ENCODE assay signal across 8 cellular contexts in the genomic region with DNA sequence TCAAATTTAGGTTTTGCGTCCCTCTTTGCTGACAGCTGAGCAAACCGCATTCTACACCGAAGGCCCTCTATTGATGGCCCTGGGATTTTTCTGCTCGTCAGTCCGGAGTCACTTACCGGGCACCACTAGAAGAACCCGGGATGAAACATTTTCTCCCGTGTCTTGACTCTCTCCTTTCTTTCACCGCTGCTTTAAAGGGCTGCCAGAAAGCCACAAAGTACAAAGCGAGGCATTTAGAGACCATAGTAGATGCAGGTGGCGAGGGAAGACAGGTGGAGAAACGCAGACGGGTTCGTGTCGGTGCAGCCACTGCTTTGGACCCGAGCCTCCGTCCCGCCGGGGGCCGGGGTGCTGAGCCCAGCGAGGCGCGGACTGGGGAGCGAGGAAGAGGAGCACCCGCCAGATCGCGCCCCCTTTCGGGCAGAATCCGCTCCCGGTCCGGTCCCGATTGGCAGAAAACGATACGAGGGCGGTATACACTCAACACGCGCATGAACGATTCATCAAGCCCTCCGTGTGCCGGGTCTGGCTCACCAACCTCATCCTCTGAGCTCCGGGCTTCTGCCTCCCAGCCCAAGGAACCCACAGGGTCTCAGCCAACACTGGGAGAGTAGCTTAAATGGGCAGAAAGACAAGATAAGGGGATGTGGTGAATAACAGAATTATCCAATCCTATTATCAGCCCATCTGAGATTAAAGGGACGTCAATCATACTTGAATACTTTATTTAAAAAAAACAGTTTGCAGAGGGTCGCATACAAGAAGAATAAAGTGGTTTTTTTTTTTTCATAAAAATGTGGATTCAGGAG.
A peak's percentile ranks its signal among the peaks of the same experiment; 100 is the strongest.
DNase-seq lines count a peak whose midpoint lies in the region; ATAC-seq and TF ChIP-seq lines count a peak whose summit lies in the region.

No MANE protein-coding gene starts in this region.

- TF ChIP-seq CTCF in GM10266 (IDR thresholded peaks at IDR 0.05; ENCODE audit: control insufficient read depth, insufficient read depth, low read depth, missing control alignments) (peak; percentile 69), left ventricle myocardium inferior (IDR thresholded peaks at IDR 0.05; ENCODE audit: borderline replicate concordance) (peak; percentile 68), progenitor cell of endocrine pancreas (IDR thresholded peaks at IDR 0.05; ENCODE audit: unreplicated experiment) (peak; percentile 81), upper lobe of left lung (IDR thresholded peaks at IDR 0.05) (peak in 5 of 6 experiments; percentile 48 to 63 (median 57))

- TF ChIP-seq POLR2A in upper lobe of left lung (IDR thresholded peaks at IDR 0.05): no peak

- H3K4me3 Mint-ChIP-seq in progenitor cell of endocrine pancreas (ENCODE audit: low read depth): peak overlapping the region; percentile 94

- H3K4me1 Mint-ChIP-seq in progenitor cell of endocrine pancreas (ENCODE audit: low read depth): peaks cover 7% of the 10 kb centered on the region

- H3K36me3 Mint-ChIP-seq in progenitor cell of endocrine pancreas (ENCODE audit: insufficient read depth): no peaks in the 10 kb centered on the region

- peak overlapping the region; percentile 77 for H3K4me3 ChIP-seq in left ventricle myocardium inferior
- H3K4me3 ChIP-seq in upper lobe of left lung: peak overlapping the region; percentile 52 to 72 (median 61)

- H3K27ac Mint-ChIP-seq in progenitor cell of endocrine pancreas: peak overlapping the region; percentile 98

- peaks cover 20% of the 10 kb centered on the region for H3K27me3 Mint-ChIP-seq in progenitor cell of endocrine pancreas

- TF ChIP-seq EP300 in upper lobe of left lung (IDR thresholded peaks at IDR 0.05): no peak

- ATAC-seq in HG02840 (IDR thresholded peaks at IDR 0.05; ENCODE audit: low FRiP score, unreplicated experiment) (peak; percentile 58), upper lobe of left lung (ENCODE audit: low FRiP score in 2 of 2) (peak; percentile 87 to 95)

- peaks cover 24% of the 10 kb centered on the region for H3K4me1 ChIP-seq in left ventricle myocardium inferior
- peaks cover 6 to 19% (median 14%) of the 10 kb centered on the region in 4 donors for H3K4me1 ChIP-seq in upper lobe of left lung

- H3K27ac ChIP-seq in left ventricle myocardium inferior (replicated peaks) (peak overlapping the region; percentile 58), upper lobe of left lung (peak overlapping the region; percentile 47 to 81 (median 72))

- no peaks in the 10 kb centered on the region for H3K9me3 Mint-ChIP-seq in progenitor cell of endocrine pancreas (ENCODE audit: low read depth)

- intact Hi-C loops in left ventricle myocardium inferior (cut with micrococcal nuclease): no loop called here

- no peaks in the 10 kb centered on the region for H3K36me3 ChIP-seq in left ventricle myocardium inferior
- H3K36me3 ChIP-seq in upper lobe of left lung: no peaks in the 10 kb centered on the region

- H3K9me3 ChIP-seq in left ventricle myocardium inferior (replicated peaks) (no peaks in the 10 kb centered on the region), upper lobe of left lung (no peaks in the 10 kb centered on the region)

- H3K27me3 ChIP-seq in left ventricle myocardium inferior (ENCODE audit: low read depth): peaks cover 51% of the 10 kb centered on the region
- no peaks in the 10 kb centered on the region for H3K27me3 ChIP-seq in upper lobe of left lung

- WGBS in upper lobe of left lung, 2 donors: 0% methylated on average over 29 to 43 of the region's 43 CpGs

- DNase-seq in GM10266 (ENCODE audit: extremely low spot score) (peak; percentile 72), NCI-H146 (lab: John Stamatoyannopoulos, UW) (peak; percentile 83), T-helper 1 cell (peak; percentile 53 to 80 (median 70)), amniotic epithelial cell (ENCODE audit: low read depth) (peak; percentile 73), left ventricle myocardium inferior (peak; percentile 79), progenitor cell of endocrine pancreas (ENCODE audit: low spot score, unreplicated experiment) (peak; percentile 83), upper lobe of left lung (peak; percentile 83 to 92)

Comparison
In these comparisons a context has a peak if more than half of its experiments do, and no peak if none do; other contexts are left out.
1. Peak in every context shown above with its lines: DNase-seq, ATAC-seq, H3K4me3 ChIP-seq and H3K27ac ChIP-seq.